8 cellular contexts compared by ENCODE assay signal in genomic region chr17:33492082-33492481, GRCh38.
"Had no signal": no experiment of that assay in that cellular context is flagged by ENCODE, and none has a peak within 500 bp of the region (broad histone marks: within the 10 kb centered on the region; RNA-seq: fewer than 3 reads in every experiment).

No MANE protein-coding gene starts in this region.

- FAIRE-seq: G401.6, GM12878, GM12891, GM12892, GM18507, GM19239 had no signal

- DNase-seq: GDM1, GF-D8 had no signal

- H3K4me3 ChIP-seq: GM12878 had no signal

- ATAC-seq: GM12878 had no signal
